24 cellular contexts compared by ENCODE assay signal in genomic region chr1:157671895-157672294, GRCh38. TPM values are rescaled to one million over a fixed set of nuclear protein-coding genes. Genes with fewer than 3 reads are reported as not detected.
DNase-seq lines count a peak whose midpoint lies in the region; ATAC-seq and TF ChIP-seq lines count a peak whose summit lies in the region.
"Had no signal": no experiment of that assay in that cellular context is flagged by ENCODE, and none has a peak within 500 bp of the region (broad histone marks: within the 10 kb centered on the region; RNA-seq: fewer than 3 reads in every experiment).

No MANE protein-coding gene starts in this region.

- no peaks in the 10 kb centered on the region for H3K27me3 ChIP-seq in foreskin keratinocyte
- H3K27me3 ChIP-seq: SJCRH30 had no signal

- no peak for DNase-seq in activated CD4-positive, CD25-positive, alpha-beta regulatory T cell treated with anti-CD3 and anti-CD28 coated beads, Interleukin-2, amount 50 U/mL, for 72 hours
- DNase-seq in RWPE1 (ENCODE audit: low spot score) (peak; percentile 32), foreskin keratinocyte (peak; percentile 13 to 38), superior temporal gyrus (ENCODE audit: extremely low spot score) (peak; percentile 41), amniotic stem cell (lab: John Stamatoyannopoulos, UW) (no peak)
- DNase-seq: CD8-positive, alpha-beta memory T cell; EL; H9; HFFc6; KG1; MV-4-11; NCI-H1105 treated with DMSO at 0.1 percent for 48 hours; NCI-H2029 treated with DMSO at 0.1 percent for 48 hours; NCI-H226; NCI-H510A treated with DMSO at 0.1 percent for 48 hours; NCI-H748 treated with DMSO at 0.1 percent for 48 hours; SJCRH30 had no signal

- H3K4me1 ChIP-seq in foreskin keratinocyte = no peaks in the 10 kb centered on the region
- H3K4me1 ChIP-seq: SJCRH30 had no signal

- ATAC-seq in activated CD4-positive, CD25-positive, alpha-beta regulatory T cell treated with anti-CD3 and anti-CD28 coated beads, Interleukin-2, amount 50 U/mL, for 24 hours = peak; percentile 25 to 53
- peak; percentile 86 for ATAC-seq in foreskin keratinocyte
- ATAC-seq in HG03378 (IDR thresholded peaks at IDR 0.05; ENCODE audit: unreplicated experiment) = no peak
- ATAC-seq in GM18868 (IDR thresholded peaks at IDR 0.05; ENCODE audit: unreplicated experiment) = no peak

- CTCF ChIA-PET in RWPE1 (lab: Yijun Ruan, JAX) = no interaction called here

- H3K27ac ChIP-seq in RWPE1 (no peak overlapping the region), foreskin keratinocyte (no peak overlapping the region)
- H3K27ac ChIP-seq: C4-2B, HL-60, SJCRH30 had no signal

- TF ChIP-seq CTCF in RWPE1 (conservative IDR thresholded peaks at IDR 0.05; ENCODE audit: low read depth) (no peak), foreskin keratinocyte (conservative IDR thresholded peaks at IDR 0.05) (no peak)

- POLR2A ChIA-PET in RWPE1 (lab: Yijun Ruan, JAX; ENCODE audit: low non-redundant PET) = no interaction called here

RNA-seq across cellular contexts. Expression of gene FCRL3, which starts 28.7 kb away (rescaled TPM):
- not detected in 2 replicates for total RNA-seq in foreskin keratinocyte
- not detected in 2 replicates for polyA plus RNA-seq in foreskin keratinocyte
- total RNA-seq: A172, H9, HFFc6, HT-29, SJCRH30 had no signal

Comparison
In these comparisons a context has a peak if more than half of its experiments do, and no peak if none do; other contexts are left out.
1. ATAC-seq: peak in activated CD4-positive, CD25-positive, alpha-beta regulatory T cell treated with anti-CD3 and anti-CD28 coated beads, Interleukin-2, amount 50 U/mL, for 24 hours (2 of 2) and foreskin keratinocyte (single experiment); none in HG03378 (single experiment) and GM18868 (single experiment).
2. DNase-seq: peak in RWPE1 (single experiment), foreskin keratinocyte (2 of 2) and superior temporal gyrus (single experiment); none in activated CD4-positive, CD25-positive, alpha-beta regulatory T cell treated with anti-CD3 and anti-CD28 coated beads, Interleukin-2, amount 50 U/mL, for 72 hours (single experiment) and amniotic stem cell (single experiment).